ENCODE assay signal across 35 cellular contexts in the genomic region with DNA sequence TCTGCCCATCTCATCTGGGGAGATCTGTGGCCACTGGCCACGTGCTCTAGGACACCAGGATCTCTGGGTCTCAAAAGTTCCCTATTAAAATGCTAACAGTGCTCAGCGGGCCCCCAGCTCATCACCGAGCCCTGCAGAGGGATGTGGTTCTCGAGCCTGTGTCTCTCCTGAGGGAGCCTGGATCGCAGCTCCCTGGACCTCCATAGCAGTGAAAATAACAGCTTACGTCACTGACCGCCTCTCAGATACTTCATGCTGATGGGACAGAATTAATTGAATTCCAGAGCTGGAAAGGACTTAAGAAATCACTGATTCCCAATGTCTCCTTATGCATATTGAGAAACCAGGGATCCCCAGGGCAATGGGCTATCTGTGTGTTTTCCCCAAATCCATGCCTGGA.
DNase-seq lines count a peak whose midpoint lies in the region; ATAC-seq, FAIRE-seq and TF ChIP-seq lines count a peak whose summit lies in the region.
"Had no signal": no experiment of that assay in that cellular context is flagged by ENCODE, and none has a peak within 500 bp of the region (broad histone marks: within the 10 kb centered on the region; RNA-seq: fewer than 3 reads in every experiment).

No MANE protein-coding gene starts in this region.

- TF ChIP-seq EP300 in HepG2 (IDR thresholded peaks at IDR 0.05; ENCODE audit: low read depth in 2 of 2, low read length in 2 of 2), result no peak
- no peak for TF ChIP-seq EP300 in HepG2 (CRISPR knock-in tag; IDR thresholded peaks at IDR 0.05; ENCODE audit: borderline replicate concordance)

- H3K9ac ChIP-seq in HepG2 (ENCODE audit: insufficient read depth, low read depth, low read length), result no peak overlapping the region
- H3K9ac ChIP-seq: BLaER1; BLaER1 treated with 17β-estradiol and CSF1 and Interleukin-3, amounts not matched to agents 10 nM and 100 nM had no signal

- no peak for ATAC-seq in HepG2
- ATAC-seq in right lobe of liver, result no peak
- ATAC-seq in sciatic nerve, result peak; percentile 50
- ATAC-seq in HG02571 (IDR thresholded peaks at IDR 0.05; ENCODE audit: unreplicated experiment), result no peak
- ATAC-seq: A549; CD8-positive, alpha-beta T cell had no signal

- intact Hi-C loops in HepG2 (cut with micrococcal nuclease; ENCODE audit: unreplicated experiment) (no loop called here), right lobe of liver (cut with DNase I) (no loop called here), sciatic nerve (cut with DNase I) (no loop called here)

- in situ Hi-C loops in HepG2 (cut with HindIII; ENCODE audit: extremely low pct_ligation_motif_present, low pct_unique_long_range_greater_than_20kb), result no loop called here

- WGBS in HepG2 (ENCODE audit: low lambda C conversion rate), result 40% methylated on average over 2 of the region's 7 CpGs
- WGBS in right lobe of liver (ENCODE audit: insufficient coverage, low coverage, low lambda C conversion rate, missing lambda C conversion rate), result 80% methylated on average over 4 of the region's 7 CpGs

- H3K4me1 ChIP-seq in HepG2 (ENCODE audit: insufficient read depth, low read length) (no peaks in the 10 kb centered on the region), right lobe of liver (no peaks in the 10 kb centered on the region)
- H3K4me1 ChIP-seq: A549; BLaER1; BLaER1 treated with 17β-estradiol and CSF1 and Interleukin-3, amounts not matched to agents 10 nM and 100 nM; Caco-2 had no signal

- no peaks in the 10 kb centered on the region for H4K20me1 ChIP-seq in HepG2 (ENCODE audit: insufficient read depth, low read length)
- H4K20me1 ChIP-seq: BLaER1; BLaER1 treated with 17β-estradiol and CSF1 and Interleukin-3, amounts not matched to agents 10 nM and 100 nM had no signal

- POLR2A ChIA-PET in HepG2 (lab: Yijun Ruan, JAX), result no interaction called here

- H2AFZ ChIP-seq in HepG2 (ENCODE audit: low read length), result no peak overlapping the region

- no peak for TF ChIP-seq RAD21 in HepG2 (CRISPR knock-in tag; IDR thresholded peaks at IDR 0.05)

- no peak for FAIRE-seq in HepG2 (lab: Jason Lieb, UNC)
- FAIRE-seq: A204.1, A549, D721Med had no signal

- TF ChIP-seq POLR2A in HepG2 (IDR thresholded peaks at IDR 0.05; ENCODE audit: insufficient read depth in 1 of 2, low read depth in 2 of 2, low read length in 2 of 2) (no peak), right lobe of liver (IDR thresholded peaks at IDR 0.05) (no peak)

- no peaks in the 10 kb centered on the region for H3K36me3 ChIP-seq in HepG2 (replicated peaks in 1 of 2; ENCODE audit: control insufficient read depth in 1 of 2, insufficient read depth in 2 of 2, low read length in 2 of 2)
- no peaks in the 10 kb centered on the region for H3K36me3 ChIP-seq in right lobe of liver
- H3K36me3 ChIP-seq: BE2C; BLaER1; BLaER1 treated with 17β-estradiol and CSF1 and Interleukin-3, amounts not matched to agents 10 nM and 100 nM had no signal

- H3K27me3 ChIP-seq in HepG2 (ENCODE audit: control insufficient read depth in 1 of 2, insufficient read depth in 2 of 2, low read length in 2 of 2) (peaks cover 2 to 22% of the 10 kb centered on the region in 2 experiments; a peak in 2 of 5 replicates), right lobe of liver (no peaks in the 10 kb centered on the region)
- H3K27me3 ChIP-seq: BE2C; BLaER1; BLaER1 treated with 17β-estradiol and CSF1 and Interleukin-3, amounts not matched to agents 10 nM and 100 nM had no signal

- DNase-seq in HepG2 (ENCODE audit: low spot score) (no peak), right lobe of liver (no peak), fibroblast of mammary gland (ENCODE audit: low read depth) (peak; percentile 27), left kidney (ENCODE audit: low read depth, low spot score) (peak; percentile 9), sciatic nerve (ENCODE audit: low spot score) (no peak), cerebellar nuclear complex (lab: John Stamatoyannopoulos, UW) (no peak)
- DNase-seq in activated CD4-positive, CD25-positive, alpha-beta regulatory T cell (lab: John Stamatoyannopoulos, UW), result no peak
- DNase-seq: 8988T; ACHN; AML-193; BE2C; C1 segment of cervical spinal cord; Caco-2; Calu3; CD4-positive, alpha-beta memory T cell; CD4-positive, alpha-beta T cell; CD4-positive, CD25-positive, alpha-beta regulatory T cell; CD8-positive, alpha-beta memory T cell; CD8-positive, alpha-beta T cell; COR-L47; DMS 273 treated with DMSO at 0.1 percent for 48 hours; DMS153; DMS53; DMS79; DMS79 treated with DMSO at 0.1 percent for 48 hours; DND-41; EL had no signal

- H3K4me3 ChIP-seq in HepG2 (replicated peaks in 1 of 3; ENCODE audit: insufficient read depth in 1 of 3, low read depth in 2 of 3, low read length in 3 of 3) (no peak overlapping the region), right lobe of liver (no peak overlapping the region), fibroblast of mammary gland (ENCODE audit: control insufficient read depth, low read depth, low read length) (no peak overlapping the region)
- H3K4me3 ChIP-seq: A549; BLaER1; BLaER1 treated with 17β-estradiol and CSF1 and Interleukin-3, amounts not matched to agents 10 nM and 100 nM had no signal

- TF ChIP-seq CTCF in HepG2 (CRISPR knock-in tag; IDR thresholded peaks at IDR 0.05) (no peak), right lobe of liver (IDR thresholded peaks at IDR 0.05) (no peak), fibroblast of mammary gland (conservative IDR thresholded peaks at IDR 0.05; ENCODE audit: control insufficient read depth, insufficient read depth, low read depth, low read length) (no peak)

- CTCF ChIA-PET in HepG2 (lab: Yijun Ruan, JAX; ENCODE audit: low intra/inter-chr PET ratio, low total read pairs), result no interaction called here

- H3K27ac ChIP-seq in HepG2 (ENCODE audit: extremely low read length, insufficient read depth, low read length) (no peak overlapping the region), right lobe of liver (no peak overlapping the region)
- H3K27ac ChIP-seq: 22Rv1; A549; BLaER1; BLaER1 treated with 17β-estradiol and CSF1 and Interleukin-3, amounts not matched to agents 10 nM and 100 nM; C4-2B had no signal

- BruUV-seq in HepG2 (replicated peaks; lab: Mats Ljungman, UMichigan), result no TSS peak

- no peaks in the 10 kb centered on the region for H3K79me2 ChIP-seq in HepG2 (ENCODE audit: insufficient read depth, low read length)

- H3K4me2 ChIP-seq in HepG2 (ENCODE audit: low read depth, low read length), result no peak overlapping the region
- H3K4me2 ChIP-seq: A549; BLaER1; BLaER1 treated with 17β-estradiol and CSF1 and Interleukin-3, amounts not matched to agents 10 nM and 100 nM had no signal

- H3K9me3 ChIP-seq in HepG2 (ENCODE audit: low read length) (no peaks in the 10 kb centered on the region), right lobe of liver (no peaks in the 10 kb centered on the region)
- H3K9me3 ChIP-seq: A549, BE2C, BLaER1, Caco-2 had no signal

TF ChIP-seq in HepG2, 621 proteins besides CTCF, POLR2A, EP300 and RAD21:
- TF ChIP-seq, protein P1, sequence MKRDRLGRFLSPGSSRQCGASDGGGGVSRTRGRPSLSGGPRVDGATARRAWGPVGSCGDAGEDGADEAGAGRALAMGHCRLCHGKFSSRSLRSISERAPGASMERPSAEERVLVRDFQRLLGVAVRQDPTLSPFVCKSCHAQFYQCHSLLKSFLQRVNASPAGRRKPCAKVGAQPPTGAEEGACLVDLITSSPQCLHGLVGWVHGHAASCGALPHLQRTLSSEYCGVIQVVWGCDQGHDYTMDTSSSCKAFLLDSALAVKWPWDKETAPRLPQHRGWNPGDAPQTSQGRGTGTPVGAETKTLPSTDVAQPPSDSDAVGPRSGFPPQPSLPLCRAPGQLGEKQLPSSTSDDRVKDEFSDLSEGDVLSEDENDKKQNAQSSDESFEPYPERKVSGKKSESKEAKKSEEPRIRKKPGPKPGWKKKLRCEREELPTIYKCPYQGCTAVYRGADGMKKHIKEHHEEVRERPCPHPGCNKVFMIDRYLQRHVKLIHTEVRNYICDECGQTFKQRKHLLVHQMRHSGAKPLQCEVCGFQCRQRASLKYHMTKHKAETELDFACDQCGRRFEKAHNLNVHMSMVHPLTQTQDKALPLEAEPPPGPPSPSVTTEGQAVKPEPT (CRISPR knock-in tag; IDR thresholded peaks at IDR 0.05; ENCODE audit: low read depth), result no peak
- TF ChIP-seq CREB1 (IDR thresholded peaks at IDR 0.05) (peak; percentile 6; the same call in 1 of the 2 replicates), CREB1 (CRISPR knock-in tag; IDR thresholded peaks at IDR 0.05) (no peak), PRPF4 (IDR thresholded peaks at IDR 0.05; ENCODE audit: low read depth, low read length, poor library complexity, severe bottlenecking) (no peak), ZNF160 (CRISPR knock-in tag; IDR thresholded peaks at IDR 0.05) (no peak), AGO2 (optimal IDR thresholded peaks at IDR 0.05; ENCODE audit: low read depth, low read length) (no peak)

Comparison
In these comparisons a context has a peak if more than half of its experiments do, and no peak if none do; other contexts are left out.
1. DNase-seq: peak in fibroblast of mammary gland (single experiment) and left kidney (single experiment); none in HepG2 (single experiment), right lobe of liver (0 of 3), sciatic nerve (single experiment), cerebellar nuclear complex (0 of 2) and activated CD4-positive, CD25-positive, alpha-beta regulatory T cell (0 of 4).